8 cellular contexts compared by ENCODE assay signal in genomic region chr17:33778505-33779398, GRCh38.
DNase-seq lines count a peak whose midpoint lies in the region; ATAC-seq and TF ChIP-seq lines count a peak whose summit lies in the region.

No MANE protein-coding gene starts in this region.

- WGBS in liver = 55% methylated on average over 9 of the region's 9 CpGs

- no peak for TF ChIP-seq EP300 in Ishikawa (IDR thresholded peaks at IDR 0.05; ENCODE audit: borderline replicate concordance)

- H3K4me1 ChIP-seq in SJCRH30 = no peaks in the 10 kb centered on the region
- no peaks in the 10 kb centered on the region for H3K4me1 ChIP-seq in liver (ENCODE audit: control insufficient read depth in 4 of 4, insufficient read depth in 4 of 4, low read length in 3 of 4)

- H3K27me3 ChIP-seq in SJCRH30 (peaks cover 4% of the 10 kb centered on the region; the same call in 1 of the 2 replicates), liver (ENCODE audit: control insufficient read depth in 4 of 4, insufficient read depth in 4 of 4, low read length in 3 of 4) (peaks cover 0 to 3% (median 0%) of the 10 kb centered on the region in 4 donors)

- no peak overlapping the region for H3K9ac ChIP-seq in liver (ENCODE audit: low read depth in 1 of 2, low read length in 2 of 2)

- H3K36me3 ChIP-seq in SJCRH30 (no peaks in the 10 kb centered on the region), liver (ENCODE audit: control insufficient read depth in 4 of 4, insufficient read depth in 3 of 4, low read depth in 1 of 4, low read length in 3 of 4) (no peaks in the 10 kb centered on the region)

- H3K27ac ChIP-seq in SJCRH30 = no peak overlapping the region
- H3K27ac ChIP-seq in liver (ENCODE audit: low read depth in 1 of 2, low read length in 2 of 2) = no peak overlapping the region

- peak; percentile 25 to 29 for DNase-seq in NCI-H2081 (lab: John Stamatoyannopoulos, UW)
- DNase-seq in NCI-H2081 treated with DMSO at 0.1 percent for 48 hours (lab: John Stamatoyannopoulos, UW) = no peak
- peak; percentile 25 to 74 for DNase-seq in SJCRH30
- DNase-seq in choroid plexus epithelial cell (ENCODE audit: low read depth) = peak; percentile 81
- peak; percentile 3 to 5 for DNase-seq in stimulated activated CD8-positive, alpha-beta memory T cell treated with anti-CD3 and anti-CD28 coated beads, Interleukin-2, amount 100 ng/mL, for 48 hours (ENCODE audit: low read depth in 2 of 2)

- TF ChIP-seq RAD21 in Ishikawa (IDR thresholded peaks at IDR 0.05; ENCODE audit: low read depth) (peak; percentile 68), liver (IDR thresholded peaks at IDR 0.05) (peak; percentile 80 to 82)

- no peak for ATAC-seq in HG02610 (IDR thresholded peaks at IDR 0.05; ENCODE audit: unreplicated experiment)

- H3K9me3 ChIP-seq in SJCRH30 (replicated peaks) = no peaks in the 10 kb centered on the region
- no peaks in the 10 kb centered on the region for H3K9me3 ChIP-seq in liver (ENCODE audit: control insufficient read depth in 4 of 4, low read length in 3 of 4)

- TF ChIP-seq CTCF in choroid plexus epithelial cell (conservative IDR thresholded peaks at IDR 0.05; ENCODE audit: low read depth, low read length) (peak; percentile 87), liver (IDR thresholded peaks at IDR 0.05; ENCODE audit: low read depth, low read length, missing input control) (peak; percentile 99)

- no peak overlapping the region for H3K4me3 ChIP-seq in SJCRH30
- H3K4me3 ChIP-seq in choroid plexus epithelial cell (ENCODE audit: low read depth, low read length) = no peak overlapping the region
- no peak overlapping the region for H3K4me3 ChIP-seq in liver (ENCODE audit: low read depth in 1 of 3, low read length in 3 of 3)

TF ChIP-seq in Ishikawa, 13 proteins besides CTCF, POLR2A, EP300 and RAD21:
- TF ChIP-seq USF1 (IDR thresholded peaks at IDR 0.05) (no peak), TAF1 (IDR thresholded peaks at IDR 0.05; ENCODE audit: low read depth) (no peak), EGR1 (IDR thresholded peaks at IDR 0.05) (no peak), TEAD4 (IDR thresholded peaks at IDR 0.05) (no peak), TCF12 (IDR thresholded peaks at IDR 0.05; ENCODE audit: low read depth) (no peak), CEBPB (IDR thresholded peaks at IDR 0.05) (no peak), ZBTB7A (IDR thresholded peaks at IDR 0.05; ENCODE audit: low read depth) (no peak)
TF ChIP-seq in Ishikawa: peak in this region for 0.

TF ChIP-seq in liver, 16 proteins besides CTCF, POLR2A, EP300 and RAD21:
- TF ChIP-seq GABPA (IDR thresholded peaks at IDR 0.05 in 1 of 2, conservative IDR thresholded peaks at IDR 0.05 in 1 of 2) (no peak), RXRA (IDR thresholded peaks at IDR 0.05) (peak in 1 of 2 donors; percentile 9), YY1 (IDR thresholded peaks at IDR 0.05) (peak; percentile 17), JUND (IDR thresholded peaks at IDR 0.05) (peak in 1 of 2 donors; percentile 20)
